Comparison of ENCODE assay signal across 34 cellular contexts in genomic region chrX:108380222-108380621, GRCh38. TPM values are rescaled to one million over a fixed set of nuclear protein-coding genes. Genes with fewer than 3 reads are reported as not detected.
"Had no signal": no experiment of that assay in that cellular context is flagged by ENCODE, and none has a peak within 500 bp of the region (broad histone marks: within the 10 kb centered on the region; RNA-seq: fewer than 3 reads in every experiment).

No MANE protein-coding gene starts in this region.

- H3K36me3 ChIP-seq: adrenal gland, ascending aorta, brain microvascular endothelial cell, breast epithelium, cardiac muscle cell had no signal

- H3K27me3 ChIP-seq: adrenal gland, ascending aorta, body of pancreas, brain microvascular endothelial cell, cardiac muscle cell had no signal

- H3K4me1 ChIP-seq: adrenal gland, ascending aorta, body of pancreas, breast epithelium had no signal

- DNase-seq: activated effector memory CD4-positive, alpha-beta T cell treated with anti-CD3 and anti-CD28 coated beads, Interleukin-2, amount 50 U/mL, for 16 hours; activated effector memory CD4-positive, alpha-beta T cell treated with Interleukin-2 at 50 U/mL for 16 hours; activated gamma-delta T cell; activated gamma-delta T cell treated with Interleukin-2 at 50 U/mL for 16 hours; activated naive CD4-positive, alpha-beta T cell; activated naive CD4-positive, alpha-beta T cell treated with anti-CD3 and anti-CD28 coated beads for 36 hours; activated naive CD4-positive, alpha-beta T cell treated with anti-CD3 and anti-CD28 coated beads, Interleukin-2, amount 10 ng/mL, durations not matched to agents 7 days and 5 days; activated naive CD4-positive, alpha-beta T cell treated with anti-CD3 and anti-CD28 coated beads, Interleukin-2, amount 50 U/mL, for 16 hours; activated naive CD4-positive, alpha-beta T cell treated with Interleukin-2 at 50 U/mL for 16 hours; activated naive CD8-positive, alpha-beta T cell treated with anti-CD3 and anti-CD28 coated beads for 36 hours; activated naive CD8-positive, alpha-beta T cell treated with anti-CD3 and anti-CD28 coated beads, Interleukin-2, amount 10 ng/mL, durations not matched to agents 7 days and 5 days; activated naive CD8-positive, alpha-beta T cell treated with anti-CD3 and anti-CD28 coated beads, Interleukin-2, amount 50 U/mL, for 24 hours; activated T-cell treated with anti-CD3 and anti-CD28 coated beads, Interleukin-2, amount 50 U/mL, for 1 hour; activated T-cell treated with anti-CD3 and anti-CD28 coated beads, Interleukin-2, amount 50 U/mL, for 24 hours; activated T-cell treated with anti-CD3 and anti-CD28 coated beads, Interleukin-2, amount 50 U/mL, for 4 hours; activated T-cell treated with anti-CD3 and anti-CD28 coated beads, Interleukin-2, amount 50 U/mL, for 48 hours; activated T-cell treated with anti-CD3 and anti-CD28 coated beads, Interleukin-2, amount 50 U/mL, for 72 hours; adrenal gland; amniotic stem cell; amygdala; anterior cingulate cortex; aorta; body of pancreas; brain microvascular endothelial cell; caudate nucleus; central memory CD4-positive, alpha-beta T cell; cerebellar nuclear complex had no signal

- ATAC-seq: activated naive CD4-positive, alpha-beta T cell treated with anti-CD3 and anti-CD28 coated beads, Interleukin-2, amount 50 U/mL, for 72 hours; activated naive CD8-positive, alpha-beta T cell treated with anti-CD3 and anti-CD28 coated beads, Interleukin-2, amount 50 U/mL, for 24 hours; activated T-cell treated with anti-CD3 and anti-CD28 coated beads, Interleukin-2, amount 50 U/mL, for 4 hours; activated T-cell treated with anti-CD3 and anti-CD28 coated beads, Interleukin-2, amount 50 U/mL, for 72 hours; activated T-helper 17 cell treated with anti-CD3 and anti-CD28 coated beads, Interleukin-2, amount 50 U/mL, for 72 hours; body of pancreas had no signal

- H3K27ac ChIP-seq: adrenal gland, ascending aorta, body of pancreas, brain microvascular endothelial cell, breast epithelium, cardiac muscle cell had no signal

- H3K4me3 ChIP-seq: adrenal gland, ascending aorta, body of pancreas, breast epithelium, cardiac muscle cell had no signal

- H3K9me3 ChIP-seq: adrenal gland, ascending aorta, body of pancreas had no signal

RNA-seq across cellular contexts. Expression of gene COL4A6, which starts 58.0 kb away (rescaled TPM):
- total RNA-seq: activated naive CD4-positive, alpha-beta T cell treated with anti-CD3 and anti-CD28 coated beads for 36 hours; activated naive CD4-positive, alpha-beta T cell treated with anti-CD3 and anti-CD28 coated beads, Interleukin-2, amount 50 U/mL, for 72 hours; activated naive CD8-positive, alpha-beta T cell treated with anti-CD3 and anti-CD28 coated beads for 36 hours; activated naive CD8-positive, alpha-beta T cell treated with anti-CD3 and anti-CD28 coated beads, Interleukin-2, amount 10 ng/mL, durations not matched to agents 7 days and 5 days; activated T-cell treated with anti-CD3 and anti-CD28 coated beads, Interleukin-2, amount 50 U/mL, for 72 hours; activated T-helper 1 cell treated with anti-CD3 and anti-CD28 coated beads, Interleukin-12 subunit alpha, Interleukin-12 subunit beta, Interleukin-2, Interleukin-4 antibody, amounts not matched to agents 30 ng/mL and 10 ng/mL and 1 ng/mL, durations not matched to agents 14 hours and 24 hours and 36 hours; activated T-helper 17 cell treated with anti-CD3 and anti-CD28 coated beads, Interleukin-2, amount 50 U/mL, for 72 hours; activated T-helper 2 cell treated with anti-CD3 and anti-CD28 coated beads, Interferon-gamma antibody, Interleukin-2, Interleukin-4, amounts not matched to agents 10 μg/mL and 5 μg/mL and 100 μg/mL, durations not matched to agents 14 hours and 24 hours and 36 hours had no signal

RNA-seq across cellular contexts. Expression of gene COL4A5, which starts 59.4 kb away (rescaled TPM):
- total RNA-seq: activated naive CD4-positive, alpha-beta T cell treated with anti-CD3 and anti-CD28 coated beads for 36 hours; activated naive CD4-positive, alpha-beta T cell treated with anti-CD3 and anti-CD28 coated beads, Interleukin-2, amount 50 U/mL, for 72 hours; activated naive CD8-positive, alpha-beta T cell treated with anti-CD3 and anti-CD28 coated beads for 36 hours; activated naive CD8-positive, alpha-beta T cell treated with anti-CD3 and anti-CD28 coated beads, Interleukin-2, amount 10 ng/mL, durations not matched to agents 7 days and 5 days; activated T-helper 1 cell treated with anti-CD3 and anti-CD28 coated beads, Interleukin-12 subunit alpha, Interleukin-12 subunit beta, Interleukin-2, Interleukin-4 antibody, amounts not matched to agents 30 ng/mL and 10 ng/mL and 1 ng/mL, durations not matched to agents 14 hours and 24 hours and 36 hours; activated T-helper 17 cell treated with anti-CD3 and anti-CD28 coated beads, Interleukin-2, amount 50 U/mL, for 72 hours; activated T-helper 2 cell treated with anti-CD3 and anti-CD28 coated beads, Interferon-gamma antibody, Interleukin-2, Interleukin-4, amounts not matched to agents 10 μg/mL and 5 μg/mL and 100 μg/mL, durations not matched to agents 14 hours and 24 hours and 36 hours had no signal
